ENCODE assay signal across 8 cellular contexts in the genomic region with DNA sequence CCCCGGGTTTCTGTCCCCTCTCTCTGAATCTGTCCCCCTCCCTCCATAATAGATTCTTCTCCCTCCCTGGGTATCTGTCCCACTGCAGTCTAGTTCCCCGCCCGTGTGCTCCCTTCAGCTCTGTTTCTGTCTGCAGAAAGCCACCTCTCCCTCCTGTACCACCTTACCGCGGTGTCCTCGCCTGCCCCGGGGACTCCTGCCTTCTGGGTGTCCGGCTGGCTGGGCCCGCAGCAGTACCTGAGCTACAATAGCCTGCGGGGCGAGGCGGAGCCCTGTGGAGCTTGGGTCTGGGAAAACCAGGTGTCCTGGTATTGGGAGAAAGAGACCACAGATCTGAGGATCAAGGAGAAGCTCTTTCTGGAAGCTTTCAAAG. TPM values are rescaled to one million over a fixed set of nuclear protein-coding genes. Genes with fewer than 3 reads are reported as not detected.
DNase-seq lines count a peak whose midpoint lies in the region; ATAC-seq and TF ChIP-seq lines count a peak whose summit lies in the region.

No MANE protein-coding gene starts in this region.

- TF ChIP-seq CTCF in ascending aorta (IDR thresholded peaks at IDR 0.05) (no peak), lower lobe of right lung (IDR thresholded peaks at IDR 0.05) (no peak), tibial nerve (IDR thresholded peaks at IDR 0.05) (no peak)

- TF ChIP-seq EP300 in tibial nerve (IDR thresholded peaks at IDR 0.05) = no peak

- no peak for TF ChIP-seq POLR2A in tibial nerve (IDR thresholded peaks at IDR 0.05)

- peak; percentile 29 to 35 for ATAC-seq in activated T-cell treated with anti-CD3 and anti-CD28 coated beads, Interleukin-2, amount 50 U/mL, for 4 hours
- ATAC-seq in lower lobe of right lung (peak; percentile 3 to 31), HG03571 (IDR thresholded peaks at IDR 0.05; ENCODE audit: unreplicated experiment) (no peak)

- peak overlapping the region; percentile 79 for H3K4me3 Mint-ChIP-seq in activated T-cell treated with anti-CD3 and anti-CD28 coated beads, Interleukin-2, amount 50 U/mL, for 4 hours

- H3K27me3 ChIP-seq in ascending aorta (no peaks in the 10 kb centered on the region), lower lobe of right lung (ENCODE audit: low read depth) (no peaks in the 10 kb centered on the region), tibial nerve (no peaks in the 10 kb centered on the region)

- peak overlapping the region; percentile 82 to 96 for H3K27ac ChIP-seq in ascending aorta
- peak overlapping the region; percentile 89 for H3K27ac ChIP-seq in lower lobe of right lung
- peak overlapping the region in 3 of 4 donors; percentile 94 to 96 (median 96) for H3K27ac ChIP-seq in tibial nerve

- peaks cover 34% of the 10 kb centered on the region for H3K4me1 Mint-ChIP-seq in activated T-cell treated with anti-CD3 and anti-CD28 coated beads, Interleukin-2, amount 50 U/mL, for 4 hours (ENCODE audit: low read depth)

- intact Hi-C loops in ascending aorta (cut with DNase I) = no loop called here
- intact Hi-C loops in lower lobe of right lung (cut with DNase I) = no loop called here

- no peak for DNase-seq in activated T-cell treated with anti-CD3 and anti-CD28 coated beads, Interleukin-2, amount 50 U/mL, for 4 hours
- no peak for DNase-seq in activated T-cell treated with anti-CD3 and anti-CD28 coated beads, Interleukin-2, amount 50 U/mL, for 48 hours
- DNase-seq in ascending aorta (ENCODE audit: low spot score in 2 of 2) (no peak), lower lobe of right lung (no peak), tibial nerve (ENCODE audit: low spot score in 2 of 2) (no peak), cerebellar nuclear complex (lab: John Stamatoyannopoulos, UW) (no peak), cerebellar cortex (ENCODE audit: low spot score) (no peak)

- WGBS in tibial nerve, 2 donors = 40 to 44% methylated on average over 11 to 12 of the region's 12 CpGs

- no peaks in the 10 kb centered on the region for H3K9me3 Mint-ChIP-seq in activated T-cell treated with anti-CD3 and anti-CD28 coated beads, Interleukin-2, amount 50 U/mL, for 4 hours

- no peaks in the 10 kb centered on the region for H3K36me3 Mint-ChIP-seq in activated T-cell treated with anti-CD3 and anti-CD28 coated beads, Interleukin-2, amount 50 U/mL, for 4 hours (ENCODE audit: insufficient read depth)

- H3K4me1 ChIP-seq in ascending aorta (peaks cover 7 to 8% of the 10 kb centered on the region in 2 donors), lower lobe of right lung (peaks cover 40% of the 10 kb centered on the region), tibial nerve (peaks cover 0 to 46% (median 17%) of the 10 kb centered on the region in 4 donors)

- H3K4me3 ChIP-seq in ascending aorta (peak overlapping the region; percentile 88 to 99), lower lobe of right lung (peak overlapping the region; percentile 85), tibial nerve (peak overlapping the region; percentile 68 to 98 (median 84))

- H3K27me3 Mint-ChIP-seq in activated T-cell treated with anti-CD3 and anti-CD28 coated beads, Interleukin-2, amount 50 U/mL, for 4 hours (ENCODE audit: low read depth) = no peaks in the 10 kb centered on the region

- H3K36me3 ChIP-seq in ascending aorta (peaks cover 0 to 7% of the 10 kb centered on the region in 2 donors), lower lobe of right lung (peaks cover 6% of the 10 kb centered on the region), tibial nerve (peaks cover 0 to 41% (median 0%) of the 10 kb centered on the region in 3 donors)

- H3K9me3 ChIP-seq in ascending aorta (no peaks in the 10 kb centered on the region), lower lobe of right lung (no peaks in the 10 kb centered on the region), tibial nerve (no peaks in the 10 kb centered on the region)

RNA-seq across cellular contexts. Expression of gene FCGRT, which starts 1.3 kb away (rescaled TPM):
- 1 to 10 TPM; 5.8 to 9.5 (median 8.9) TPM for total RNA-seq in activated T-cell treated with anti-CD3 and anti-CD28 coated beads, Interleukin-2, amount 50 U/mL, for 4 hours
- total RNA-seq in ascending aorta (264 TPM), lower lobe of right lung (385 TPM), tibial nerve (100 to 1,000 TPM; 231 to 410 (median 298) TPM)

RNA-seq across cellular contexts. Expression of gene RCN3, which starts 14.1 kb away (rescaled TPM):
- 1 to 10 TPM; 2.4 to 4.0 (median 3.5) TPM for total RNA-seq in activated T-cell treated with anti-CD3 and anti-CD28 coated beads, Interleukin-2, amount 50 U/mL, for 4 hours
- total RNA-seq in ascending aorta (116 TPM), lower lobe of right lung (28.1 TPM), tibial nerve (100 to 1,000 TPM in 1 of 4 donors, 10 to 100 TPM in 3; 37.9 to 162 (median 49.9) TPM)

RNA-seq across cellular contexts. Expression of gene RPS11, which starts 17.5 kb away (rescaled TPM):
- total RNA-seq in activated T-cell treated with anti-CD3 and anti-CD28 coated beads, Interleukin-2, amount 50 U/mL, for 4 hours = 1,000 to 10,000 TPM; 2,890 to 3,149 (median 2,904) TPM
- 3,554 TPM for total RNA-seq in ascending aorta
- 1,649 TPM for total RNA-seq in lower lobe of right lung
- 1,000 to 10,000 TPM; 3,554 to 5,283 (median 4,154) TPM for total RNA-seq in tibial nerve

RNA-seq across cellular contexts. Expression of gene RPL13A, which starts 26.3 kb away (rescaled TPM):
- 1,000 to 10,000 TPM; 4,599 to 4,940 (median 4,852) TPM for total RNA-seq in activated T-cell treated with anti-CD3 and anti-CD28 coated beads, Interleukin-2, amount 50 U/mL, for 4 hours
- 2,737 TPM for total RNA-seq in ascending aorta
- total RNA-seq in lower lobe of right lung = 1,820 TPM
- total RNA-seq in tibial nerve = 1,000 to 10,000 TPM; 3,111 to 3,948 (median 3,333) TPM

RNA-seq across cellular contexts. Expression of gene FLT3LG, which starts 39.7 kb away (rescaled TPM):
- 10 to 100 TPM; 52.3 to 64.8 (median 56.9) TPM for total RNA-seq in activated T-cell treated with anti-CD3 and anti-CD28 coated beads, Interleukin-2, amount 50 U/mL, for 4 hours
- total RNA-seq in ascending aorta (37.3 TPM), lower lobe of right lung (12.8 TPM), tibial nerve (10 to 100 TPM in 2 of 4 donors, 1 to 10 TPM in 2; 3.6 to 13.8 (median 8.4) TPM)

Comparison
In these comparisons a context has a peak if more than half of its experiments do, and no peak if none do; other contexts are left out.
1. RNA of gene FCGRT, which starts 1.3 kb away (total RNA-seq): 385 TPM in lower lobe of right lung (single experiment), 231 to 410 TPM in tibial nerve and 264 TPM in ascending aorta (single experiment); 5.8 to 9.5 TPM in activated T-cell treated with anti-CD3 and anti-CD28 coated beads, Interleukin-2, amount 50 U/mL, for 4 hours; every median in the first group is over 10 times any median in the second.
2. Peak in every context shown above with its lines, with median percentiles within 50 percentile points of each other: H3K27ac ChIP-seq and H3K4me3 ChIP-seq.